In the genomic region with DNA sequence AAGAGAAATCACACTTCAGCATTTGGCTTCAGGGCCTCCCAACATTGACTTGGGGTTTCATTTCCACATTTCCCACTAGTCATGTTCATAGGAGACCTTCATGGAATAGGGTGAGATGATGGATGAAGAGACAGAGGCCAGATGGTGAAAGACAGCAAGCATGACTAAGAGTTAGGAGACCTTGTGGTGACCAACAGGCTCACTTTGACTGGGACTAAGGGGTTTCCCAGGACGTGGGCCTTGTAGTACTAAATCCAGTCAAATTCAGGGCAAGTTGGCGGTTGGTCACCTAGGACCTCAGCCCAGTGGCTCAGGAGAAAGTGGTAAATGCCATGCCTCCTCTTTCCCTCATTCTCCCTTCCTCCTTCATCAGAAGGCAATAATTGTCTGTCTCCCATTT, we compare ENCODE assay signal across 1 cellular context.
TF ChIP-seq lines count a peak whose summit lies in the region.

No MANE protein-coding gene starts in this region.

TF ChIP-seq in GM23338, 12 proteins besides CTCF, POLR2A, EP300 and RAD21 (continued from another document):
- TF ChIP-seq, protein P1, sequence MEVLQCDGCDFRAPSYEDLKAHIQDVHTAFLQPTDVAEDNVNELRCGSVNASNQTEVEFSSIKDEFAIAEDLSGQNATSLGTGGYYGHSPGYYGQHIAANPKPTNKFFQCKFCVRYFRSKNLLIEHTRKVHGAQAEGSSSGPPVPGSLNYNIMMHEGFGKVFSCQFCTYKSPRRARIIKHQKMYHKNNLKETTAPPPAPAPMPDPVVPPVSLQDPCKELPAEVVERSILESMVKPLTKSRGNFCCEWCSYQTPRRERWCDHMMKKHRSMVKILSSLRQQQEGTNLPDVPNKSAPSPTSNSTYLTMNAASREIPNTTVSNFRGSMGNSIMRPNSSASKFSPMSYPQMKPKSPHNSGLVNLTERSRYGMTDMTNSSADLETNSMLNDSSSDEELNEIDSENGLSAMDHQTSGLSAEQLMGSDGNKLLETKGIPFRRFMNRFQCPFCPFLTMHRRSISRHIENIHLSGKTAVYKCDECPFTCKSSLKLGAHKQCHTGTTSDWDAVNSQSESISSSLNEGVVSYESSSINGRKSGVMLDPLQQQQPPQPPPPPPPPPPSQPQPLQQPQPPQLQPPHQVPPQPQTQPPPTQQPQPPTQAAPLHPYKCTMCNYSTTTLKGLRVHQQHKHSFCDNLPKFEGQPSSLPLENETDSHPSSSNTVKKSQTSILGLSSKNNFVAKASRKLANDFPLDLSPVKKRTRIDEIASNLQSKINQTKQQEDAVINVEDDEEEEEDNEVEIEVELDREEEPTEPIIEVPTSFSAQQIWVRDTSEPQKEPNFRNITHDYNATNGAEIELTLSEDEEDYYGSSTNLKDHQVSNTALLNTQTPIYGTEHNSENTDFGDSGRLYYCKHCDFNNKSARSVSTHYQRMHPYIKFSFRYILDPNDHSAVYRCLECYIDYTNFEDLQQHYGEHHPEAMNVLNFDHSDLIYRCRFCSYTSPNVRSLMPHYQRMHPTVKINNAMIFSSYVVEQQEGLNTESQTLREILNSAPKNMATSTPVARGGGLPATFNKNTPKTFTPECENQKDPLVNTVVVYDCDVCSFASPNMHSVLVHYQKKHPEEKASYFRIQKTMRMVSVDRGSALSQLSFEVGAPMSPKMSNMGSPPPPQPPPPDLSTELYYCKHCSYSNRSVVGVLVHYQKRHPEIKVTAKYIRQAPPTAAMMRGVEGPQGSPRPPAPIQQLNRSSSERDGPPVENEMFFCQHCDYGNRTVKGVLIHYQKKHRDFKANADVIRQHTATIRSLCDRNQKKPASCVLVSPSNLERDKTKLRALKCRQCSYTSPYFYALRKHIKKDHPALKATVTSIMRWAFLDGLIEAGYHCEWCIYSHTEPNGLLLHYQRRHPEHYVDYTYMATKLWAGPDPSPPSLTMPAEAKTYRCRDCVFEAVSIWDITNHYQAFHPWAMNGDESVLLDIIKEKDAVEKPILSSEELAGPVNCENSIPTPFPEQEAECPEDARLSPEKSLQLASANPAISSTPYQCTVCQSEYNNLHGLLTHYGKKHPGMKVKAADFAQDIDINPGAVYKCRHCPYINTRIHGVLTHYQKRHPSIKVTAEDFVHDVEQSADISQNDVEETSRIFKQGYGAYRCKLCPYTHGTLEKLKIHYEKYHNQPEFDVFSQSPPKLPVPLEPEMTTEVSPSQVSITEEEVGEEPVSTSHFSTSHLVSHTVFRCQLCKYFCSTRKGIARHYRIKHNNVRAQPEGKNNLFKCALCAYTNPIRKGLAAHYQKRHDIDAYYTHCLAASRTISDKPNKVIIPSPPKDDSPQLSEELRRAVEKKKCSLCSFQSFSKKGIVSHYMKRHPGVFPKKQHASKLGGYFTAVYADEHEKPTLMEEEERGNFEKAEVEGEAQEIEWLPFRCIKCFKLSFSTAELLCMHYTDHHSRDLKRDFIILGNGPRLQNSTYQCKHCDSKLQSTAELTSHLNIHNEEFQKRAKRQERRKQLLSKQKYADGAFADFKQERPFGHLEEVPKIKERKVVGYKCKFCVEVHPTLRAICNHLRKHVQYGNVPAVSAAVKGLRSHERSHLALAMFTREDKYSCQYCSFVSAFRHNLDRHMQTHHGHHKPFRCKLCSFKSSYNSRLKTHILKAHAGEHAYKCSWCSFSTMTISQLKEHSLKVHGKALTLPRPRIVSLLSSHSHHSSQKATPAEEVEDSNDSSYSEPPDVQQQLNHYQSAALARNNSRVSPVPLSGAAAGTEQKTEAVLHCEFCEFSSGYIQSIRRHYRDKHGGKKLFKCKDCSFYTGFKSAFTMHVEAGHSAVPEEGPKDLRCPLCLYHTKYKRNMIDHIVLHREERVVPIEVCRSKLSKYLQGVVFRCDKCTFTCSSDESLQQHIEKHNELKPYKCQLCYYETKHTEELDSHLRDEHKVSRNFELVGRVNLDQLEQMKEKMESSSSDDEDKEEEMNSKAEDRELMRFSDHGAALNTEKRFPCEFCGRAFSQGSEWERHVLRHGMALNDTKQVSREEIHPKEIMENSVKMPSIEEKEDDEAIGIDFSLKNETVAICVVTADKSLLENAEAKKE (CRISPR knock-in tag; IDR thresholded peaks at IDR 0.05) = no peak
- TF ChIP-seq ZNF331 (CRISPR knock-in tag; IDR thresholded peaks at IDR 0.05; ENCODE audit: low read depth) (no peak), EZH2phosphoT487 (IDR thresholded peaks at IDR 0.05; ENCODE audit: unreplicated experiment) (no peak), EZH2 (IDR thresholded peaks at IDR 0.05; ENCODE audit: low read depth, unreplicated experiment) (no peak), STAT1 (IDR thresholded peaks at IDR 0.05; ENCODE audit: unreplicated experiment) (no peak), POLR2AphosphoS5 (IDR thresholded peaks at IDR 0.05; ENCODE audit: low read depth) (no peak), ZNF114 (CRISPR knock-in tag; IDR thresholded peaks at IDR 0.05) (no peak), JUNB (IDR thresholded peaks at IDR 0.05; ENCODE audit: unreplicated experiment) (no peak), NANOG (IDR thresholded peaks at IDR 0.05; ENCODE audit: borderline replicate concordance) (no peak)
- TF ChIP-seq, protein P2, sequence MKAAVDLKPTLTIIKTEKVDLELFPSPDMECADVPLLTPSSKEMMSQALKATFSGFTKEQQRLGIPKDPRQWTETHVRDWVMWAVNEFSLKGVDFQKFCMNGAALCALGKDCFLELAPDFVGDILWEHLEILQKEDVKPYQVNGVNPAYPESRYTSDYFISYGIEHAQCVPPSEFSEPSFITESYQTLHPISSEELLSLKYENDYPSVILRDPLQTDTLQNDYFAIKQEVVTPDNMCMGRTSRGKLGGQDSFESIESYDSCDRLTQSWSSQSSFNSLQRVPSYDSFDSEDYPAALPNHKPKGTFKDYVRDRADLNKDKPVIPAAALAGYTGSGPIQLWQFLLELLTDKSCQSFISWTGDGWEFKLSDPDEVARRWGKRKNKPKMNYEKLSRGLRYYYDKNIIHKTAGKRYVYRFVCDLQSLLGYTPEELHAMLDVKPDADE (IDR thresholded peaks at IDR 0.05) = no peak
- TF ChIP-seq, protein P3, sequence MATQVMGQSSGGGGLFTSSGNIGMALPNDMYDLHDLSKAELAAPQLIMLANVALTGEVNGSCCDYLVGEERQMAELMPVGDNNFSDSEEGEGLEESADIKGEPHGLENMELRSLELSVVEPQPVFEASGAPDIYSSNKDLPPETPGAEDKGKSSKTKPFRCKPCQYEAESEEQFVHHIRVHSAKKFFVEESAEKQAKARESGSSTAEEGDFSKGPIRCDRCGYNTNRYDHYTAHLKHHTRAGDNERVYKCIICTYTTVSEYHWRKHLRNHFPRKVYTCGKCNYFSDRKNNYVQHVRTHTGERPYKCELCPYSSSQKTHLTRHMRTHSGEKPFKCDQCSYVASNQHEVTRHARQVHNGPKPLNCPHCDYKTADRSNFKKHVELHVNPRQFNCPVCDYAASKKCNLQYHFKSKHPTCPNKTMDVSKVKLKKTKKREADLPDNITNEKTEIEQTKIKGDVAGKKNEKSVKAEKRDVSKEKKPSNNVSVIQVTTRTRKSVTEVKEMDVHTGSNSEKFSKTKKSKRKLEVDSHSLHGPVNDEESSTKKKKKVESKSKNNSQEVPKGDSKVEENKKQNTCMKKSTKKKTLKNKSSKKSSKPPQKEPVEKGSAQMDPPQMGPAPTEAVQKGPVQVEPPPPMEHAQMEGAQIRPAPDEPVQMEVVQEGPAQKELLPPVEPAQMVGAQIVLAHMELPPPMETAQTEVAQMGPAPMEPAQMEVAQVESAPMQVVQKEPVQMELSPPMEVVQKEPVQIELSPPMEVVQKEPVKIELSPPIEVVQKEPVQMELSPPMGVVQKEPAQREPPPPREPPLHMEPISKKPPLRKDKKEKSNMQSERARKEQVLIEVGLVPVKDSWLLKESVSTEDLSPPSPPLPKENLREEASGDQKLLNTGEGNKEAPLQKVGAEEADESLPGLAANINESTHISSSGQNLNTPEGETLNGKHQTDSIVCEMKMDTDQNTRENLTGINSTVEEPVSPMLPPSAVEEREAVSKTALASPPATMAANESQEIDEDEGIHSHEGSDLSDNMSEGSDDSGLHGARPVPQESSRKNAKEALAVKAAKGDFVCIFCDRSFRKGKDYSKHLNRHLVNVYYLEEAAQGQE (IDR thresholded peaks at IDR 0.05; ENCODE audit: unreplicated experiment) = no peak
